Comparison of ENCODE assay signal across 1 cellular context in genomic region chr1:160519542-160520435, GRCh38.
TF ChIP-seq lines count a peak whose summit lies in the region.

No MANE protein-coding gene starts in this region.

TF ChIP-seq in SK-N-SH, 30 proteins besides CTCF, POLR2A, EP300 and RAD21 (continued from another document):
- TF ChIP-seq GATA2 (CRISPR knock-in tag; IDR thresholded peaks at IDR 0.05) (no peak), NFIC (IDR thresholded peaks at IDR 0.05; ENCODE audit: borderline replicate concordance) (no peak), IRF3 (IDR thresholded peaks at IDR 0.05; ENCODE audit: low read depth, low read length) (no peak), GABPA (IDR thresholded peaks at IDR 0.05; ENCODE audit: low read depth) (no peak), JUND (IDR thresholded peaks at IDR 0.05) (no peak)
- TF ChIP-seq, protein P1, sequence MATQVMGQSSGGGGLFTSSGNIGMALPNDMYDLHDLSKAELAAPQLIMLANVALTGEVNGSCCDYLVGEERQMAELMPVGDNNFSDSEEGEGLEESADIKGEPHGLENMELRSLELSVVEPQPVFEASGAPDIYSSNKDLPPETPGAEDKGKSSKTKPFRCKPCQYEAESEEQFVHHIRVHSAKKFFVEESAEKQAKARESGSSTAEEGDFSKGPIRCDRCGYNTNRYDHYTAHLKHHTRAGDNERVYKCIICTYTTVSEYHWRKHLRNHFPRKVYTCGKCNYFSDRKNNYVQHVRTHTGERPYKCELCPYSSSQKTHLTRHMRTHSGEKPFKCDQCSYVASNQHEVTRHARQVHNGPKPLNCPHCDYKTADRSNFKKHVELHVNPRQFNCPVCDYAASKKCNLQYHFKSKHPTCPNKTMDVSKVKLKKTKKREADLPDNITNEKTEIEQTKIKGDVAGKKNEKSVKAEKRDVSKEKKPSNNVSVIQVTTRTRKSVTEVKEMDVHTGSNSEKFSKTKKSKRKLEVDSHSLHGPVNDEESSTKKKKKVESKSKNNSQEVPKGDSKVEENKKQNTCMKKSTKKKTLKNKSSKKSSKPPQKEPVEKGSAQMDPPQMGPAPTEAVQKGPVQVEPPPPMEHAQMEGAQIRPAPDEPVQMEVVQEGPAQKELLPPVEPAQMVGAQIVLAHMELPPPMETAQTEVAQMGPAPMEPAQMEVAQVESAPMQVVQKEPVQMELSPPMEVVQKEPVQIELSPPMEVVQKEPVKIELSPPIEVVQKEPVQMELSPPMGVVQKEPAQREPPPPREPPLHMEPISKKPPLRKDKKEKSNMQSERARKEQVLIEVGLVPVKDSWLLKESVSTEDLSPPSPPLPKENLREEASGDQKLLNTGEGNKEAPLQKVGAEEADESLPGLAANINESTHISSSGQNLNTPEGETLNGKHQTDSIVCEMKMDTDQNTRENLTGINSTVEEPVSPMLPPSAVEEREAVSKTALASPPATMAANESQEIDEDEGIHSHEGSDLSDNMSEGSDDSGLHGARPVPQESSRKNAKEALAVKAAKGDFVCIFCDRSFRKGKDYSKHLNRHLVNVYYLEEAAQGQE (IDR thresholded peaks at IDR 0.05; ENCODE audit: low read depth, low read length): no peak
